ENCODE assay signal across 11 cellular contexts in the genomic region with DNA sequence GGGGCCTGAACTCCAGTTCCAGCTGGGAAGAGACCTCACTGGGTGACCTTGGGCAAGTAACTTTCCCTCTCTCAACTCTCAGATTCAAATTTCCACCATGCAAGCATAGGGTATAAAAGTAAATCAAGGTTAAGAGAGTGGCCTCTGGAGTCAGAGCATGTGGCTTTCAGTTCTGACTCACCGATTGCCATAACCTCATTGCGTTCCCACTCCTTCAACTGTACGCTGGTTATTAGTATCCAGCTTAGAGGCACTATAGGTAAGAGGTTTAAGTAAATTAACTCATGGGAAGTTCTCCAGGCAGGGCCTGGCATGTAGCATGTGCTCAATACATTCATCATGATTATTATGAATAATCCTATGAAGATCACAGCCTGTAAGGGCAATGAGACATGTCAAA.
"Had no signal": no experiment of that assay in that cellular context is flagged by ENCODE, and none has a peak within 500 bp of the region (broad histone marks: within the 10 kb centered on the region; RNA-seq: fewer than 3 reads in every experiment).

No MANE protein-coding gene starts in this region.

- H3K27me3 ChIP-seq: SJCRH30, tibial nerve had no signal

- ATAC-seq: left colon had no signal

- H3K36me3 ChIP-seq: SJCRH30, tibial nerve had no signal

- H3K9me3 ChIP-seq: SJCRH30, tibial nerve had no signal

- H3K27ac ChIP-seq: SJCRH30 had no signal

- DNase-seq: activated CD4-positive, alpha-beta memory T cell treated with anti-CD3 and anti-CD28 coated beads, Interleukin-2, amount 10 ng/mL, durations not matched to agents 7 days and 5 days; activated CD8-positive, alpha-beta memory T cell treated with anti-CD3 and anti-CD28 coated beads, Interleukin-2, amount 50 U/mL, for 4 hours; activated naive CD4-positive, alpha-beta T cell treated with Interleukin-2 at 50 U/mL for 16 hours; caudate nucleus; effector CD8-positive, alpha-beta T cell; immature natural killer cell; nephron progenitor cell; SJCRH30 had no signal

- H3K4me3 ChIP-seq: coronary artery, SJCRH30, tibial nerve had no signal
